In genomic region chr6:89750338-89750737, GRCh38 we compare ENCODE assay signal across 1 cellular context.
TF ChIP-seq lines count a peak whose summit lies in the region.

No MANE protein-coding gene starts in this region.

TF ChIP-seq in IMR-90, 13 proteins besides CTCF, POLR2A, EP300 and RAD21 (continued from another document):
- no peak for TF ChIP-seq USF2 (IDR thresholded peaks at IDR 0.05; ENCODE audit: low read depth, low read length)
- TF ChIP-seq SMC3 (IDR thresholded peaks at IDR 0.05; ENCODE audit: low read depth, low read length): no peak
- no peak for TF ChIP-seq RCOR1 (IDR thresholded peaks at IDR 0.05; ENCODE audit: insufficient replicate concordance, low read length)
- TF ChIP-seq MAFK (IDR thresholded peaks at IDR 0.05; ENCODE audit: low read depth, low read length): no peak
- no peak for TF ChIP-seq RFX5 (IDR thresholded peaks at IDR 0.05; ENCODE audit: low read depth, low read length)
- no peak for TF ChIP-seq FOS (IDR thresholded peaks at IDR 0.05; ENCODE audit: low read depth, low read length)
